ENCODE assay signal across 8 cellular contexts in genomic region chr19:4380254-4380727, GRCh38. TPM values are rescaled to one million over a fixed set of nuclear protein-coding genes. Genes with fewer than 3 reads are reported as not detected.
A peak's percentile ranks its signal among the peaks of the same experiment; 100 is the strongest.
DNase-seq lines count a peak whose midpoint lies in the region; ATAC-seq and TF ChIP-seq lines count a peak whose summit lies in the region.

No MANE protein-coding gene starts in this region.

- H3K9me2 ChIP-seq in SU-DHL-6 (replicated peaks; ENCODE audit: insufficient read depth, low read length) = no peaks in the 10 kb centered on the region

- H3K36me3 ChIP-seq in SU-DHL-6 (ENCODE audit: low read length) (no peaks in the 10 kb centered on the region), tibial nerve (no peaks in the 10 kb centered on the region)

- no peak overlapping the region for H3K27ac ChIP-seq in SU-DHL-6 (ENCODE audit: low read depth, low read length)
- peak overlapping the region; percentile 70 to 92 (median 78) for H3K27ac ChIP-seq in tibial nerve

- H3K4me1 ChIP-seq in tibial nerve = peaks cover 3 to 92% (median 56%) of the 10 kb centered on the region in 4 donors

- H4K20me1 ChIP-seq in SU-DHL-6 (ENCODE audit: low read depth, low read length) = no peaks in the 10 kb centered on the region

- peak overlapping the region; percentile 12 for H3K4me2 ChIP-seq in SU-DHL-6 (ENCODE audit: low read depth, low read length, poor library complexity, severe bottlenecking)

- no peaks in the 10 kb centered on the region for H3K9me3 ChIP-seq in SU-DHL-6 (ENCODE audit: insufficient read depth, low read length)
- no peaks in the 10 kb centered on the region for H3K9me3 ChIP-seq in tibial nerve

- H3K4me3 ChIP-seq in SU-DHL-6 (ENCODE audit: insufficient read depth, low read length, poor library complexity, severe bottlenecking) = no peak overlapping the region
- H3K4me3 ChIP-seq in tibial nerve = peak overlapping the region in 1 of 4 donors; percentile 21

- peak overlapping the region; percentile 84 for H3K4me3 Mint-ChIP-seq in activated naive CD8-positive, alpha-beta T cell treated with anti-CD3 and anti-CD28 coated beads for 36 hours
- peak overlapping the region; percentile 86 for H3K4me3 Mint-ChIP-seq in memory B cell

- no peak for TF ChIP-seq POLR2A in tibial nerve (IDR thresholded peaks at IDR 0.05)

- H3K27ac Mint-ChIP-seq in activated naive CD8-positive, alpha-beta T cell treated with anti-CD3 and anti-CD28 coated beads for 36 hours = peak overlapping the region; percentile 85
- H3K27ac Mint-ChIP-seq in memory B cell = peak overlapping the region; percentile 94

- H3K27me3 ChIP-seq in SU-DHL-6 (ENCODE audit: low read length) (no peaks in the 10 kb centered on the region), tibial nerve (no peaks in the 10 kb centered on the region)

- DNase-seq in activated naive CD8-positive, alpha-beta T cell treated with anti-CD3 and anti-CD28 coated beads for 36 hours = peak; percentile 58
- no peak for DNase-seq in memory B cell (ENCODE audit: low spot score in 2 of 2)
- no peak for DNase-seq in tibial nerve (ENCODE audit: low spot score in 2 of 2)
- no peak for DNase-seq in ecto neural progenitor cell (ENCODE audit: low spot score)
- DNase-seq in GM03348 (ENCODE audit: low spot score) = no peak
- DNase-seq in C1 segment of cervical spinal cord (lab: John Stamatoyannopoulos, UW) = no peak

- peaks cover 64% of the 10 kb centered on the region for H3K79me2 ChIP-seq in SU-DHL-6 (ENCODE audit: insufficient read depth, low read length)

- H3K4me1 Mint-ChIP-seq in activated naive CD8-positive, alpha-beta T cell treated with anti-CD3 and anti-CD28 coated beads for 36 hours = peaks cover 56% of the 10 kb centered on the region
- peaks cover 50% of the 10 kb centered on the region for H3K4me1 Mint-ChIP-seq in memory B cell

- no peaks in the 10 kb centered on the region for H3F3A ChIP-seq in SU-DHL-6 (ENCODE audit: insufficient read depth)

- H2AFZ ChIP-seq in SU-DHL-6 (ENCODE audit: low read depth, low read length, severe bottlenecking) = no peak overlapping the region

- 0 out of 2 replicates have a peak overlapping the region, but pooled peaks have one; percentile 13 for H3K9ac ChIP-seq in SU-DHL-6 (ENCODE audit: low read length)

- TF ChIP-seq EP300 in tibial nerve (IDR thresholded peaks at IDR 0.05) = peak in 1 of 2 donors; percentile 71

- peak; percentile 49 for ATAC-seq in memory B cell (ENCODE audit: low read depth)
- no peak for ATAC-seq in GM21723 (IDR thresholded peaks at IDR 0.05; ENCODE audit: unreplicated experiment)

- TF ChIP-seq CTCF in SU-DHL-6 (IDR thresholded peaks at IDR 0.05; ENCODE audit: insufficient read depth, low read length, poor library complexity, severe bottlenecking) = no peak
- no peak for TF ChIP-seq CTCF in tibial nerve (IDR thresholded peaks at IDR 0.05)

- H3K9me3 Mint-ChIP-seq in activated naive CD8-positive, alpha-beta T cell treated with anti-CD3 and anti-CD28 coated beads for 36 hours = no peaks in the 10 kb centered on the region
- no peaks in the 10 kb centered on the region for H3K9me3 Mint-ChIP-seq in memory B cell

- H3K27me3 Mint-ChIP-seq in activated naive CD8-positive, alpha-beta T cell treated with anti-CD3 and anti-CD28 coated beads for 36 hours = no peaks in the 10 kb centered on the region
- no peaks in the 10 kb centered on the region for H3K27me3 Mint-ChIP-seq in memory B cell

- peaks cover 8% of the 10 kb centered on the region for H3K36me3 Mint-ChIP-seq in activated naive CD8-positive, alpha-beta T cell treated with anti-CD3 and anti-CD28 coated beads for 36 hours
- H3K36me3 Mint-ChIP-seq in memory B cell = no peaks in the 10 kb centered on the region

- WGBS in tibial nerve, 2 donors = 23 to 27% methylated on average over 17 of the region's 17 CpGs

RNA-seq across cellular contexts. Expression of gene SH3GL1, which starts 20.1 kb away (rescaled TPM):
- 10 to 100 TPM; 40.3 to 41.1 TPM for total RNA-seq in activated naive CD8-positive, alpha-beta T cell treated with anti-CD3 and anti-CD28 coated beads for 36 hours
- total RNA-seq in tibial nerve = 10 to 100 TPM; 35.0 to 64.8 (median 52.9) TPM

RNA-seq across cellular contexts. Expression of gene CHAF1A, which starts 22.1 kb away (rescaled TPM):
- total RNA-seq in activated naive CD8-positive, alpha-beta T cell treated with anti-CD3 and anti-CD28 coated beads for 36 hours = 10 to 100 TPM; 76.8 to 77.6 TPM
- total RNA-seq in tibial nerve = 10 to 100 TPM in 1 of 4 donors, 1 to 10 TPM in 3; 4.9 to 18.6 (median 8.1) TPM

RNA-seq across cellular contexts. Expression of gene MPND, which starts 36.9 kb away (rescaled TPM):
- 10 to 100 TPM; 15.6 to 18.8 TPM for total RNA-seq in activated naive CD8-positive, alpha-beta T cell treated with anti-CD3 and anti-CD28 coated beads for 36 hours
- total RNA-seq in tibial nerve = 10 to 100 TPM in 1 of 4 donors, 1 to 10 TPM in 3; 2.2 to 13.2 (median 6.6) TPM

RNA-seq across cellular contexts. Expression of gene STAP2, which starts 41.7 kb away (rescaled TPM):
- total RNA-seq in activated naive CD8-positive, alpha-beta T cell treated with anti-CD3 and anti-CD28 coated beads for 36 hours = 10 to 100 TPM; 12.3 to 13.1 TPM
- total RNA-seq in tibial nerve = 1 to 10 TPM in 3 of 4 donors, not detected in 1; 3.1 to 6.0 (median 4.8) TPM
